1 cellular context compared by ENCODE assay signal in genomic region chrX:41275661-41276609, GRCh38.
TF ChIP-seq lines count a peak whose summit lies in the region.

No MANE protein-coding gene starts in this region.

TF ChIP-seq in endothelial cell of umbilical vein, 7 proteins besides CTCF, POLR2A, EP300 and RAD21:
- no peak for TF ChIP-seq GATA2 (IDR thresholded peaks at IDR 0.05; ENCODE audit: insufficient read depth, insufficient read length, low read depth, low read length)
- TF ChIP-seq POLR2AphosphoS5 (IDR thresholded peaks at IDR 0.05; ENCODE audit: insufficient read depth, low read depth, low read length) = no peak
- no peak for TF ChIP-seq MYC (IDR thresholded peaks at IDR 0.05; ENCODE audit: low read depth, low read length)
- TF ChIP-seq FOS (IDR thresholded peaks at IDR 0.05; ENCODE audit: borderline replicate concordance, insufficient read depth, low read length) = no peak
- no peak for TF ChIP-seq MAX (IDR thresholded peaks at IDR 0.05; ENCODE audit: insufficient read depth, insufficient read length)
- TF ChIP-seq EZH2 (IDR thresholded peaks at IDR 0.05; ENCODE audit: borderline replicate concordance, low read depth, low read length, severe bottlenecking) = no peak
- no peak for TF ChIP-seq JUN (IDR thresholded peaks at IDR 0.05; ENCODE audit: borderline replicate concordance, insufficient read depth, insufficient read length, low read depth)
TF ChIP-seq in endothelial cell of umbilical vein: peak in this region for 0.
